10 cellular contexts compared by ENCODE assay signal in genomic region chr1:183632964-183633363, GRCh38. TPM values are rescaled to one million over a fixed set of nuclear protein-coding genes. Genes with fewer than 3 reads are reported as not detected.
DNase-seq lines count a peak whose midpoint lies in the region; ATAC-seq, FAIRE-seq and TF ChIP-seq lines count a peak whose summit lies in the region.
"Had no signal": no experiment of that assay in that cellular context is flagged by ENCODE, and none has a peak within 500 bp of the region (broad histone marks: within the 10 kb centered on the region; RNA-seq: fewer than 3 reads in every experiment).

No MANE protein-coding gene starts in this region.

- H3K4me1 ChIP-seq in H1 (replicated peaks in 1 of 4; ENCODE audit: control insufficient read depth in 3 of 4, insufficient read depth in 4 of 4, low read length in 3 of 4) (peaks cover 0 to 10% (median 2%) of the 10 kb centered on the region in 4 experiments; a peak in 3 of 7 replicates), prostate gland (replicated peaks) (no peaks in the 10 kb centered on the region)

- no peak overlapping the region for H2BK15ac ChIP-seq in H1 (ENCODE audit: low read length)

- H3K9me3 ChIP-seq in H1 (ENCODE audit: insufficient read depth in 2 of 2, low read depth in 1 of 2, low read length in 1 of 2) (no peaks in the 10 kb centered on the region), prostate gland (no peaks in the 10 kb centered on the region)

- H3K4me3 ChIP-seq in GM06990 (replicated peaks; ENCODE audit: low read depth, low read length) (peak overlapping the region; percentile 83), NB4 (ENCODE audit: low read depth, low read length) (peak overlapping the region; percentile 76), H1 (ENCODE audit: extremely low read depth in 1 of 4, insufficient read depth in 2 of 4, low read depth in 3 of 4, low read length in 4 of 4) (peak overlapping the region in 1 of 4 experiments; percentile 92; a peak in 2 of 8 replicates), prostate gland (peak overlapping the region in 1 of 2 donors; percentile 93)

- no peak overlapping the region for H3K23ac ChIP-seq in H1 (ENCODE audit: insufficient read length)

- TF ChIP-seq EP300 in H1 (IDR thresholded peaks at IDR 0.05; ENCODE audit: borderline replicate concordance in 1 of 2, low read depth in 2 of 2, low read length in 2 of 2): no peak

- no peak overlapping the region for H3K4ac ChIP-seq in H1 (replicated peaks; ENCODE audit: insufficient read length, low read depth, low read length)

- H3K9ac ChIP-seq in H1 (replicated peaks in 1 of 4; ENCODE audit: extremely low read depth in 1 of 4, low read depth in 3 of 4, low read length in 3 of 4): no peak overlapping the region

- H3K56ac ChIP-seq in H1 (replicated peaks; ENCODE audit: insufficient read length, low read depth, low read length): no peak overlapping the region

- no peak for TF ChIP-seq CTCF in GM06990 (IDR thresholded peaks at IDR 0.05; ENCODE audit: insufficient read depth, low read length, poor library complexity, severe bottlenecking)
- no peak for TF ChIP-seq CTCF in NB4 (IDR thresholded peaks at IDR 0.05; ENCODE audit: low read depth, low read length)
- TF ChIP-seq CTCF in H1 (IDR thresholded peaks at IDR 0.05; ENCODE audit: control extremely low read depth in 1 of 3, insufficient read depth in 1 of 3, low read depth in 1 of 3, low read length in 3 of 3): no peak
- TF ChIP-seq CTCF in prostate gland (IDR thresholded peaks at IDR 0.05): no peak

- H2AFZ ChIP-seq in H1 (ENCODE audit: low read length): no peak overlapping the region

- no peak for DNase-seq in GM06990 (ENCODE audit: extremely low read depth, insufficient read length)
- no peak for DNase-seq in NB4 (ENCODE audit: low read depth)
- DNase-seq in H1 (ENCODE audit: low read depth in 1 of 2, low spot score in 2 of 2): no peak
- DNase-seq in prostate gland (ENCODE audit: low spot score): no peak
- DNase-seq in GOT3 (lab: John Stamatoyannopoulos, UW): no peak
- DNase-seq in central memory CD4-positive, alpha-beta T cell: no peak

- no peak overlapping the region for H3K27ac ChIP-seq in H1 (ENCODE audit: low read depth, low read length)
- H3K27ac ChIP-seq in prostate gland: peak overlapping the region; percentile 87 to 90

- H3K27me3 ChIP-seq in GM06990 (replicated peaks; ENCODE audit: control insufficient read depth, insufficient read depth, low read length) (no peaks in the 10 kb centered on the region), H1 (replicated peaks in 1 of 4; ENCODE audit: control insufficient read depth in 3 of 4, extremely low read depth in 1 of 4, insufficient read depth in 3 of 4, low read length in 3 of 4) (peaks cover 0 to 7% (median 0%) of the 10 kb centered on the region in 4 experiments; a peak in 3 of 7 replicates), prostate gland (replicated peaks; ENCODE audit: insufficient read depth) (no peaks in the 10 kb centered on the region)

- H2BK20ac ChIP-seq in H1 (ENCODE audit: low read length): no peak overlapping the region

- no peak overlapping the region for H3K14ac ChIP-seq in H1 (ENCODE audit: insufficient read length)

- H3K79me2 ChIP-seq in H1 (ENCODE audit: control insufficient read depth in 1 of 2, insufficient read depth in 2 of 2, low read length in 2 of 2): peaks cover 0 to 34% of the 10 kb centered on the region in 2 experiments; a peak in 2 of 4 replicates

- TF ChIP-seq RAD21 in H1 (IDR thresholded peaks at IDR 0.05 in 1 of 2, conservative IDR thresholded peaks at IDR 0.05 in 1 of 2; ENCODE audit: low read depth in 2 of 2, low read length in 2 of 2): no peak

- H4K91ac ChIP-seq in H1 (replicated peaks; ENCODE audit: insufficient read length, low read length): no peak overlapping the region

- no peak overlapping the region for H2BK12ac ChIP-seq in H1 (ENCODE audit: low read depth, low read length)

- ATAC-seq in GM18909 (IDR thresholded peaks at IDR 0.05; ENCODE audit: poor library complexity, unreplicated experiment) (no peak), HG03039 (IDR thresholded peaks at IDR 0.05; ENCODE audit: unreplicated experiment) (no peak)

- H4K8ac ChIP-seq in H1 (ENCODE audit: extremely low read depth, insufficient read depth, low read length): no peak overlapping the region

- peaks cover 6% of the 10 kb centered on the region for H3K23me2 ChIP-seq in H1 (ENCODE audit: low read depth, low read length)

- H4K20me1 ChIP-seq in H1 (replicated peaks in 1 of 2; ENCODE audit: control insufficient read depth in 1 of 2, insufficient read depth in 2 of 2, low read length in 2 of 2): peaks cover 0 to 3% of the 10 kb centered on the region in 2 experiments

- H3K18ac ChIP-seq in H1 (ENCODE audit: extremely low read depth, low read length): no peak overlapping the region

- TF ChIP-seq POLR2A in NB4 (IDR thresholded peaks at IDR 0.05; ENCODE audit: extremely low read depth, insufficient read length) (no peak), H1 (IDR thresholded peaks at IDR 0.05; ENCODE audit: control extremely low read depth in 1 of 2, low read depth in 2 of 2, low read length in 2 of 2) (no peak), prostate gland (IDR thresholded peaks at IDR 0.05) (no peak)

- H2BK5ac ChIP-seq in H1 (ENCODE audit: low read depth, low read length): no peak overlapping the region

- WGBS in H1 (ENCODE audit: extremely low coverage in 1 of 2, insufficient coverage in 1 of 2, insufficient read length in 1 of 2, insufficient replicate concordance in 2 of 2, low coverage in 1 of 2, low lambda C conversion rate in 2 of 2, missing lambda C conversion rate in 1 of 2), 2 experiments: 77% methylated on average over 1 of the region's 1 CpG; no CpG with 5 or more reads in 1 of the 2 experiments
- WGBS in prostate gland: 50% methylated on average over 1 of the region's 1 CpG

- peak overlapping the region; percentile 18 to 98; a peak in 3 of 4 replicates for H3K4me2 ChIP-seq in H1 (ENCODE audit: insufficient read depth in 1 of 2, low read depth in 2 of 2, low read length in 2 of 2)

- H3K36me3 ChIP-seq in GM06990 (ENCODE audit: control insufficient read depth, insufficient read depth, low read length): peaks cover 11% of the 10 kb centered on the region
- peaks cover 2 to 23% (median 13%) of the 10 kb centered on the region in 4 experiments for H3K36me3 ChIP-seq in H1 (ENCODE audit: control insufficient read depth in 2 of 4, insufficient read depth in 4 of 4, low read length in 3 of 4)
- no peaks in the 10 kb centered on the region for H3K36me3 ChIP-seq in prostate gland

- no peak overlapping the region for H2BK120ac ChIP-seq in H1 (replicated peaks; ENCODE audit: low read depth, low read length)

- peaks cover 2% of the 10 kb centered on the region; the same call in 1 of the 2 replicates for H3K79me1 ChIP-seq in H1 (ENCODE audit: low read depth, low read length)

- intact Hi-C loops in prostate gland (cut with DNase I): loop anchor here (10.0 kb wide), 1 partner anchor 402 kb away; the partner anchor contains the start of gene COLGALT2

- H2AK5ac ChIP-seq in H1 (ENCODE audit: low read depth, low read length): no peak overlapping the region

- POLR2A ChIA-PET in H1 (lab: Charles Lee; ENCODE audit: partially characterized antibody): interaction anchor here (1.0 to 1.5 kb wide), 3 partner anchors 10 to 87 kb away, joined by 3 to 4 read pairs (median 3); no protein-coding TSS in a partner anchor

- CTCF ChIA-PET in H1 (lab: Charles Lee; ENCODE audit: partially characterized antibody): interaction anchor here (0.6 to 4.2 kb wide), 10 partner anchors 10 to 302 kb away, joined by 3 to 19 read pairs (median 4); no protein-coding TSS in a partner anchor

- FAIRE-seq in H1 (lab: Jason Lieb, UNC): no peak

- no peak overlapping the region for H4K5ac ChIP-seq in H1 (ENCODE audit: insufficient read length, low read depth, low read length)

RNA-seq across cellular contexts. Expression of gene ARPC5, which starts 2.6 kb away (rescaled TPM):
- 58.9 and 60.8 TPM in 2 replicates for total RNA-seq in H1 (2021; fragmentation: NEBNext Ultra II Directional; extraction: Animal tissue kit (Norgen Biotek cat#: 25700))
- polyA plus RNA-seq in H1 (2011; rRNA removed): 15.1 and 24.0 TPM in 2 replicates
- 35.4 TPM for polyA plus RNA-seq in H1 (2011; cell fraction: cytosol; rRNA removed)
- polyA plus RNA-seq in H1 (2011; cell fraction: nucleus; rRNA removed): 10.3 TPM
- 59.1 to 87.7 TPM (median 68.2 TPM) in 4 replicates for polyA plus RNA-seq in H1 (2012, experiment 1 of 2)
- polyA plus RNA-seq in H1 (2012, experiment 2 of 2): 12.6 TPM
- 52.8 TPM for polyA plus RNA-seq in H1 (2013, experiment 1 of 2)
- 53.5 TPM for polyA plus RNA-seq in H1 (2013, experiment 2 of 2)
- 14.8 and 17.4 TPM in 2 replicates for polyA minus RNA-seq in H1 (2011; rRNA and poly(A)+ RNA removed)
- 39.9 TPM for polyA minus RNA-seq in H1 (2011; cell fraction: cytosol; rRNA and poly(A)+ RNA removed)
- polyA minus RNA-seq in H1 (2011; cell fraction: nucleus; rRNA and poly(A)+ RNA removed): 12.0 TPM
- 10 to 100 TPM; 62.9 to 92.8 TPM for total RNA-seq in prostate gland

RNA-seq across cellular contexts. Expression of gene APOBEC4, which starts 20.2 kb away (rescaled TPM):
- not detected in 2 replicates for total RNA-seq in H1 (2021; fragmentation: NEBNext Ultra II Directional; extraction: Animal tissue kit (Norgen Biotek cat#: 25700))
- not detected in 2 replicates for polyA plus RNA-seq in H1 (2011; rRNA removed)
- polyA plus RNA-seq in H1 (2011; cell fraction: cytosol; rRNA removed): not detected
- polyA plus RNA-seq in H1 (2011; cell fraction: nucleus; rRNA removed): not detected
- not detected in 4 replicates for polyA plus RNA-seq in H1 (2012, experiment 1 of 2)
- not detected for polyA plus RNA-seq in H1 (2012, experiment 2 of 2)
- not detected for polyA plus RNA-seq in H1 (2013, experiment 1 of 2)
- polyA plus RNA-seq in H1 (2013, experiment 2 of 2): not detected
- polyA minus RNA-seq in H1 (2011; rRNA and poly(A)+ RNA removed): not detected in 2 replicates
- not detected for polyA minus RNA-seq in H1 (2011; cell fraction: cytosol; rRNA and poly(A)+ RNA removed)
- not detected for polyA minus RNA-seq in H1 (2011; cell fraction: nucleus; rRNA and poly(A)+ RNA removed)
- under 1 TPM in 1 of 2 donors, not detected in 1; 0.34 TPM for total RNA-seq in prostate gland
- total RNA-seq: activated CD8-positive, alpha-beta memory T cell treated with anti-CD3 and anti-CD28 coated beads for 36 hours; renal cortical epithelial cell had no signal

RNA-seq across cellular contexts. Expression of gene NCF2, which starts 42.7 kb away (rescaled TPM):
- total RNA-seq in H1 (2021; fragmentation: NEBNext Ultra II Directional; extraction: Animal tissue kit (Norgen Biotek cat#: 25700)): not detected in 2 replicates
- 0.03 TPM in 1 of 2 replicates, not detected in the other for polyA plus RNA-seq in H1 (2011; rRNA removed)
- polyA plus RNA-seq in H1 (2011; cell fraction: cytosol; rRNA removed): 0.10 TPM
- polyA plus RNA-seq in H1 (2011; cell fraction: nucleus; rRNA removed): not detected
- polyA plus RNA-seq in H1 (2012, experiment 1 of 2): not detected in 4 replicates
- not detected for polyA plus RNA-seq in H1 (2012, experiment 2 of 2)
- polyA plus RNA-seq in H1 (2013, experiment 1 of 2): 0.20 TPM
- 0.06 TPM for polyA plus RNA-seq in H1 (2013, experiment 2 of 2)
- 0.07 TPM in 1 of 2 replicates, not detected in the other for polyA minus RNA-seq in H1 (2011; rRNA and poly(A)+ RNA removed)
- not detected for polyA minus RNA-seq in H1 (2011; cell fraction: cytosol; rRNA and poly(A)+ RNA removed)
- polyA minus RNA-seq in H1 (2011; cell fraction: nucleus; rRNA and poly(A)+ RNA removed): not detected
- total RNA-seq in prostate gland: 1 to 10 TPM; 2.1 to 5.6 TPM
